Comparison of ENCODE assay signal across 13 cellular contexts in genomic region chr16:68823401-68823800, GRCh38. TPM values are rescaled to one million over a fixed set of nuclear protein-coding genes. Genes with fewer than 3 reads are reported as not detected.
DNase-seq lines count a peak whose midpoint lies in the region; ATAC-seq and TF ChIP-seq lines count a peak whose summit lies in the region.
"Had no signal": no experiment of that assay in that cellular context is flagged by ENCODE, and none has a peak within 500 bp of the region (broad histone marks: within the 10 kb centered on the region; RNA-seq: fewer than 3 reads in every experiment).

No MANE protein-coding gene starts in this region.

- WGBS in sigmoid colon, 2 donors = 80 to 87% methylated on average over 4 of the region's 4 CpGs

- no peak overlapping the region for H3K4me3 ChIP-seq in HUES48 (ENCODE audit: low read depth, low read length)
- no peak overlapping the region for H3K4me3 ChIP-seq in sigmoid colon
- H3K4me3 ChIP-seq: pancreas had no signal

- peak; percentile 92 for DNase-seq in AG08395 (ENCODE audit: low spot score)
- DNase-seq in dedifferentiated amniotic fluid mesenchymal stem cell (ENCODE audit: extremely low spot score) = peak; percentile 92
- peak; percentile 81 for DNase-seq in kidney tubule cell (ENCODE audit: low spot score)
- no peak for DNase-seq in sigmoid colon
- DNase-seq in GM19238 (ENCODE audit: insufficient read length, low spot score) = no peak
- no peak for DNase-seq in activated CD4-positive, alpha-beta memory T cell treated with anti-CD3 and anti-CD28 coated beads for 36 hours
- DNase-seq: activated CD4-positive, alpha-beta T cell treated with anti-CD3 and anti-CD28 coated beads, Interleukin-2, amount 10 ng/mL, durations not matched to agents 24 days and 14 days; activated effector memory CD4-positive, alpha-beta T cell treated with anti-CD3 and anti-CD28 coated beads, Interleukin-2, amount 50 U/mL, for 16 hours; NCI-H2081 treated with DMSO at 0.1 percent for 48 hours; pancreas had no signal

- TF ChIP-seq EP300 in sigmoid colon (IDR thresholded peaks at IDR 0.05) = no peak

- no peaks in the 10 kb centered on the region for H3K36me3 Mint-ChIP-seq in activated CD4-positive, alpha-beta memory T cell treated with anti-CD3 and anti-CD28 coated beads for 36 hours

- H3K4me3 Mint-ChIP-seq in activated CD4-positive, alpha-beta memory T cell treated with anti-CD3 and anti-CD28 coated beads for 36 hours = no peak overlapping the region
- H3K4me3 Mint-ChIP-seq: activated CD4-positive, alpha-beta T cell treated with anti-CD3 and anti-CD28 coated beads, Interleukin-2, amount 10 ng/mL, durations not matched to agents 24 days and 14 days; type B pancreatic cell had no signal

- no peaks in the 10 kb centered on the region for H3K9me3 ChIP-seq in HUES48 (ENCODE audit: control insufficient read depth, insufficient read depth, low read length)
- no peaks in the 10 kb centered on the region for H3K9me3 ChIP-seq in sigmoid colon
- H3K9me3 ChIP-seq: pancreas had no signal

- H3K27me3 Mint-ChIP-seq in activated CD4-positive, alpha-beta memory T cell treated with anti-CD3 and anti-CD28 coated beads for 36 hours = no peaks in the 10 kb centered on the region
- H3K27me3 Mint-ChIP-seq: type B pancreatic cell had no signal

- POLR2A ChIA-PET in activated CD4-positive, alpha-beta memory T cell treated with anti-CD3 and anti-CD28 coated beads for 36 hours (lab: Charles Lee) = interaction anchor here (0.6 kb wide), 1 partner anchor 1523 kb away, joined by 5 read pairs; no protein-coding TSS in a partner anchor

- H3K4me1 ChIP-seq in HUES48 (ENCODE audit: control insufficient read depth, insufficient read depth, low read length) = peaks cover 2% of the 10 kb centered on the region; the same call in 1 of the 2 replicates
- peaks cover 0 to 4% (median 0%) of the 10 kb centered on the region in 4 donors for H3K4me1 ChIP-seq in sigmoid colon
- H3K4me1 ChIP-seq: pancreas had no signal

- CTCF ChIA-PET in activated CD4-positive, alpha-beta memory T cell treated with anti-CD3 and anti-CD28 coated beads for 36 hours (lab: Charles Lee) = no interaction called here

- H3K4me1 Mint-ChIP-seq in activated CD4-positive, alpha-beta memory T cell treated with anti-CD3 and anti-CD28 coated beads for 36 hours (ENCODE audit: low read depth) = no peaks in the 10 kb centered on the region
- H3K4me1 Mint-ChIP-seq: activated CD4-positive, alpha-beta T cell treated with anti-CD3 and anti-CD28 coated beads, Interleukin-2, amount 10 ng/mL, durations not matched to agents 24 days and 14 days had no signal

- H3K36me3 ChIP-seq in HUES48 (ENCODE audit: control insufficient read depth, insufficient read depth, low read length) (peaks cover 85% of the 10 kb centered on the region), sigmoid colon (no peaks in the 10 kb centered on the region)

- H3K27ac Mint-ChIP-seq in activated CD4-positive, alpha-beta memory T cell treated with anti-CD3 and anti-CD28 coated beads for 36 hours = no peak overlapping the region
- H3K27ac Mint-ChIP-seq: activated CD4-positive, alpha-beta T cell treated with anti-CD3 and anti-CD28 coated beads, Interleukin-2, amount 10 ng/mL, durations not matched to agents 24 days and 14 days; type B pancreatic cell had no signal

- no peaks in the 10 kb centered on the region for H3K9me3 Mint-ChIP-seq in activated CD4-positive, alpha-beta memory T cell treated with anti-CD3 and anti-CD28 coated beads for 36 hours
- H3K9me3 Mint-ChIP-seq: activated CD4-positive, alpha-beta T cell treated with anti-CD3 and anti-CD28 coated beads, Interleukin-2, amount 10 ng/mL, durations not matched to agents 24 days and 14 days; type B pancreatic cell had no signal

- no peak overlapping the region for H3K9ac ChIP-seq in HUES48 (ENCODE audit: low read depth, low read length)

- ATAC-seq in GM21447 (IDR thresholded peaks at IDR 0.05; ENCODE audit: unreplicated experiment) = no peak
- ATAC-seq: pancreas had no signal

- H3K27me3 ChIP-seq in HUES48 (ENCODE audit: control insufficient read depth, insufficient read depth, low read length) = no peaks in the 10 kb centered on the region
- H3K27me3 ChIP-seq in sigmoid colon = no peaks in the 10 kb centered on the region
- H3K27me3 ChIP-seq: pancreas had no signal

- H3K27ac ChIP-seq in HUES48 (ENCODE audit: low read depth, low read length) (peak overlapping the region; percentile 11), sigmoid colon (peak overlapping the region in 1 of 4 donors; percentile 10)
- H3K27ac ChIP-seq: pancreas had no signal

- TF ChIP-seq CTCF in sigmoid colon (IDR thresholded peaks at IDR 0.05) = no peak

- no peak for TF ChIP-seq POLR2A in sigmoid colon (IDR thresholded peaks at IDR 0.05)

- intact Hi-C loops in sigmoid colon (cut with DNase I) = no loop called here
- intact Hi-C loops in activated CD4-positive, alpha-beta memory T cell treated with anti-CD3 and anti-CD28 coated beads for 36 hours (cut with micrococcal nuclease) = no loop called here

RNA-seq across cellular contexts. Expression of gene TANGO6, which starts 19.9 kb away (rescaled TPM):
- total RNA-seq in sigmoid colon = 10 to 100 TPM; 16.0 to 23.5 (median 20.0) TPM
- 1 to 10 TPM in 2 of 3 donors, under 1 TPM in 1; 0.92 to 6.3 (median 3.0) TPM for polyA plus RNA-seq in sigmoid colon
- 10 to 100 TPM; 25.2 to 25.7 TPM for total RNA-seq in activated CD4-positive, alpha-beta memory T cell treated with anti-CD3 and anti-CD28 coated beads for 36 hours

Comparison
In these comparisons a context has a peak if more than half of its experiments do, and no peak if none do; other contexts are left out.
1. DNase-seq: peak in AG08395 (single experiment), dedifferentiated amniotic fluid mesenchymal stem cell (single experiment) and kidney tubule cell (single experiment); none in sigmoid colon (single experiment), GM19238 (single experiment) and activated CD4-positive, alpha-beta memory T cell treated with anti-CD3 and anti-CD28 coated beads for 36 hours (single experiment).